ENCODE assay signal across 20 cellular contexts in genomic region chr3:86967062-86967461, GRCh38. TPM values are rescaled to one million over a fixed set of nuclear protein-coding genes. Genes with fewer than 3 reads are reported as not detected.
DNase-seq lines count a peak whose midpoint lies in the region; ATAC-seq, FAIRE-seq and TF ChIP-seq lines count a peak whose summit lies in the region.
"Had no signal": no experiment of that assay in that cellular context is flagged by ENCODE, and none has a peak within 500 bp of the region (broad histone marks: within the 10 kb centered on the region; RNA-seq: fewer than 3 reads in every experiment).

No MANE protein-coding gene starts in this region.

- no peak overlapping the region for H3K4me3 Mint-ChIP-seq in Caco-2 (ENCODE audit: unreplicated experiment)
- H3K4me3 Mint-ChIP-seq in activated T-cell treated with anti-CD3 and anti-CD28 coated beads, Interleukin-2, amount 50 U/mL, for 24 hours = no peak overlapping the region
- H3K4me3 Mint-ChIP-seq: CD8-positive, alpha-beta T cell had no signal

- peak overlapping the region; percentile 88 for H3K27ac Mint-ChIP-seq in Caco-2 (ENCODE audit: unreplicated experiment)
- no peak overlapping the region for H3K27ac Mint-ChIP-seq in activated T-cell treated with anti-CD3 and anti-CD28 coated beads, Interleukin-2, amount 50 U/mL, for 24 hours
- H3K27ac Mint-ChIP-seq: CD8-positive, alpha-beta T cell had no signal

- BruUV-seq in Caco-2 (replicated peaks; lab: Mats Ljungman, UMichigan) (no TSS peak), IMR-90 (replicated peaks; lab: Mats Ljungman, UMichigan) (no TSS peak)

- H4K8ac ChIP-seq in IMR-90 (ENCODE audit: low read depth in 2 of 2, low read length in 2 of 2) = no peak overlapping the region
- H4K8ac ChIP-seq in mesenchymal stem cell (ENCODE audit: low read length) = no peak overlapping the region

- H3K9me3 Mint-ChIP-seq in Caco-2 (ENCODE audit: unreplicated experiment) = no peaks in the 10 kb centered on the region
- H3K9me3 Mint-ChIP-seq in activated T-cell treated with anti-CD3 and anti-CD28 coated beads, Interleukin-2, amount 50 U/mL, for 24 hours = no peaks in the 10 kb centered on the region

- in situ Hi-C loops in IMR-90 (cut with MboI; ENCODE audit: low sequenced_read_pairs) = no loop called here

- no peak overlapping the region for H2BK120ac ChIP-seq in IMR-90 (ENCODE audit: low read depth, low read length)
- H2BK120ac ChIP-seq in mesenchymal stem cell (ENCODE audit: low read depth, low read length) = no peak overlapping the region

- no peak overlapping the region for H2BK12ac ChIP-seq in mesenchymal stem cell (ENCODE audit: low read length in 2 of 2)

- H3K23ac ChIP-seq in IMR-90 (ENCODE audit: low read depth, low read length) (no peak overlapping the region), mesenchymal stem cell (ENCODE audit: low read length in 2 of 2) (no peak overlapping the region)

- intact Hi-C loops in Caco-2 (cut with micrococcal nuclease; ENCODE audit: unreplicated experiment) (no loop called here), IMR-90 (cut with micrococcal nuclease) (no loop called here)

- POLR2A ChIA-PET in Caco-2 (lab: Charles Lee) = no interaction called here
- POLR2A ChIA-PET in IMR-90 (lab: Charles Lee; ENCODE audit: unreplicated experiment) = no interaction called here
- POLR2A ChIA-PET in SK-N-SH (lab: Yijun Ruan, JAX) = no interaction called here

- no peak for TF ChIP-seq POLR2A in IMR-90 (IDR thresholded peaks at IDR 0.05; ENCODE audit: low read depth, low read length)
- no peak for TF ChIP-seq POLR2A in upper lobe of left lung (IDR thresholded peaks at IDR 0.05)

- ATAC-seq in IMR-90 (ENCODE audit: low read depth) = no peak
- no peak for ATAC-seq in upper lobe of left lung (ENCODE audit: low FRiP score in 2 of 2)
- ATAC-seq: CD8-positive, alpha-beta T cell had no signal

- 0 out of 2 replicates have a peak overlapping the region, but pooled peaks have one; percentile 14 for H4K91ac ChIP-seq in IMR-90 (ENCODE audit: insufficient read depth, low read depth, low read length)
- H4K91ac ChIP-seq in mesenchymal stem cell (ENCODE audit: low read length) = no peak overlapping the region

- no peak overlapping the region for H2AK9ac ChIP-seq in IMR-90 (replicated peaks; ENCODE audit: low read depth, low read length, poor library complexity)

- H2AK5ac ChIP-seq in IMR-90 (ENCODE audit: low read depth, low read length) = 0 out of 2 replicates have a peak overlapping the region, but pooled peaks have one; percentile 13
- no peak overlapping the region for H2AK5ac ChIP-seq in mesenchymal stem cell (ENCODE audit: low read length, severe bottlenecking)

- peaks cover 12% of the 10 kb centered on the region for H3K36me3 Mint-ChIP-seq in Caco-2 (ENCODE audit: insufficient read depth, unreplicated experiment)
- no peaks in the 10 kb centered on the region for H3K36me3 Mint-ChIP-seq in activated T-cell treated with anti-CD3 and anti-CD28 coated beads, Interleukin-2, amount 50 U/mL, for 24 hours (ENCODE audit: low read depth)
- H3K36me3 Mint-ChIP-seq: CD8-positive, alpha-beta T cell had no signal

- H3K79me2 ChIP-seq in SK-N-SH (ENCODE audit: insufficient read depth) = no peaks in the 10 kb centered on the region

- H3K36me3 ChIP-seq in Caco-2 (ENCODE audit: control insufficient read depth, insufficient read depth, low read length) (no peaks in the 10 kb centered on the region; the same call in 1 of the 2 replicates), IMR-90 (ENCODE audit: control insufficient read depth, insufficient read depth, low read length) (peaks cover 35% of the 10 kb centered on the region), mesenchymal stem cell (ENCODE audit: control insufficient read depth in 1 of 2, insufficient read depth in 2 of 2, low read depth in 1 of 2, low read length in 2 of 2) (peaks cover 5 to 86% of the 10 kb centered on the region in 2 experiments), upper lobe of left lung (no peaks in the 10 kb centered on the region), SK-N-SH (replicated peaks in 1 of 2; ENCODE audit: control insufficient read depth in 1 of 2, insufficient read depth in 2 of 2, low read length in 1 of 2) (no peaks in the 10 kb centered on the region)
- H3K36me3 ChIP-seq: adrenal gland, neutrophil had no signal

- H3K4me3 ChIP-seq in Caco-2 (ENCODE audit: low read depth, low read length) (no peak overlapping the region), IMR-90 (ENCODE audit: insufficient read depth, low read depth, low read length) (no peak overlapping the region), mesenchymal stem cell (ENCODE audit: insufficient read depth in 1 of 2, low read depth in 1 of 2, low read length in 2 of 2) (peak overlapping the region in 1 of 2 experiments; percentile 30), upper lobe of left lung (no peak overlapping the region), SK-N-SH (ENCODE audit: low read depth in 2 of 2, low read length in 1 of 2) (no peak overlapping the region)
- H3K4me3 ChIP-seq: adrenal gland, esophagus muscularis mucosa, lung, smooth muscle cell had no signal

- H2BK20ac ChIP-seq in IMR-90 (ENCODE audit: low read depth, low read length) = no peak overlapping the region

- no peak overlapping the region for H2BK15ac ChIP-seq in IMR-90 (ENCODE audit: low read depth, low read length)
- no peak overlapping the region for H2BK15ac ChIP-seq in mesenchymal stem cell (ENCODE audit: low read depth, poor library complexity, severe bottlenecking)

- no peaks in the 10 kb centered on the region for H3K27me3 Mint-ChIP-seq in Caco-2 (ENCODE audit: insufficient read depth, unreplicated experiment)
- no peaks in the 10 kb centered on the region for H3K27me3 Mint-ChIP-seq in activated T-cell treated with anti-CD3 and anti-CD28 coated beads, Interleukin-2, amount 50 U/mL, for 24 hours

- no peak overlapping the region for H3K4me2 ChIP-seq in IMR-90 (ENCODE audit: low read depth, low read length)
- no peak overlapping the region for H3K4me2 ChIP-seq in mesenchymal stem cell (ENCODE audit: low read length, poor library complexity, severe bottlenecking)
- no peak overlapping the region for H3K4me2 ChIP-seq in SK-N-SH
- H3K4me2 ChIP-seq: smooth muscle cell had no signal

- no peak overlapping the region for H2AFZ ChIP-seq in IMR-90 (replicated peaks; ENCODE audit: low read length, poor library complexity)
- no peak overlapping the region for H2AFZ ChIP-seq in mesenchymal stem cell (ENCODE audit: low read depth, low read length)
- H2AFZ ChIP-seq in SK-N-SH (ENCODE audit: low read depth) = no peak overlapping the region

- H3K9ac ChIP-seq in IMR-90 (ENCODE audit: low read depth, low read length) = no peak overlapping the region
- H3K9ac ChIP-seq in mesenchymal stem cell (ENCODE audit: low read length) = peak overlapping the region; percentile 48
- no peak overlapping the region for H3K9ac ChIP-seq in SK-N-SH

- TF ChIP-seq RAD21 in IMR-90 (IDR thresholded peaks at IDR 0.05; ENCODE audit: low read length) = no peak
- TF ChIP-seq RAD21 in SK-N-SH (IDR thresholded peaks at IDR 0.05; ENCODE audit: low read length) = no peak

- no peaks in the 10 kb centered on the region for H3K9me3 ChIP-seq in Caco-2
- no peaks in the 10 kb centered on the region for H3K9me3 ChIP-seq in IMR-90 (ENCODE audit: control insufficient read depth, insufficient read depth, low read length)
- H3K9me3 ChIP-seq in mesenchymal stem cell (ENCODE audit: control insufficient read depth, low read length) = no peaks in the 10 kb centered on the region
- no peaks in the 10 kb centered on the region for H3K9me3 ChIP-seq in upper lobe of left lung
- no peaks in the 10 kb centered on the region for H3K9me3 ChIP-seq in SK-N-SH
- H3K9me3 ChIP-seq: adrenal gland, esophagus muscularis mucosa, neutrophil had no signal

- no CpG with 5 or more reads among the region's 2 CpGs for WGBS in IMR-90 (ENCODE audit: extremely low coverage in 2 of 2, insufficient read length in 1 of 2), 2 experiments
- WGBS in mesenchymal stem cell = 93% methylated on average over 2 of the region's 2 CpGs
- 60 to 79% methylated on average over 2 of the region's 2 CpGs for WGBS in upper lobe of left lung, 2 donors
- 25% methylated on average over 2 of the region's 2 CpGs for WGBS in SK-N-SH (ENCODE audit: low lambda C conversion rate)

- no peaks in the 10 kb centered on the region for H3K27me3 ChIP-seq in Caco-2 (replicated peaks; ENCODE audit: control insufficient read depth, insufficient read depth, low read length)
- H3K27me3 ChIP-seq in IMR-90 (ENCODE audit: control insufficient read depth, insufficient read depth, low read length) = no peaks in the 10 kb centered on the region
- H3K27me3 ChIP-seq in mesenchymal stem cell (ENCODE audit: control insufficient read depth in 1 of 2, insufficient read depth in 1 of 2, low read length in 2 of 2) = no peaks in the 10 kb centered on the region
- no peaks in the 10 kb centered on the region for H3K27me3 ChIP-seq in upper lobe of left lung
- no peaks in the 10 kb centered on the region; the same call in 1 of the 2 replicates for H3K27me3 ChIP-seq in SK-N-SH (ENCODE audit: insufficient read depth)
- H3K27me3 ChIP-seq: adrenal gland, esophagus muscularis mucosa had no signal

- dilution Hi-C loops in IMR-90 (cut with HindIII; ENCODE audit: low sequenced_read_pairs, unreplicated experiment) = no loop called here

- H2BK5ac ChIP-seq in IMR-90 (ENCODE audit: low read depth, low read length, poor library complexity, severe bottlenecking) (peak overlapping the region; percentile 3), mesenchymal stem cell (ENCODE audit: low read depth, low read length, poor library complexity, severe bottlenecking) (no peak overlapping the region)

- FAIRE-seq in D721Med (lab: Jason Lieb, UNC) = no peak
- FAIRE-seq: colon had no signal

- TF ChIP-seq CTCF in Caco-2 (IDR thresholded peaks at IDR 0.05; ENCODE audit: insufficient read depth in 1 of 2, low read depth in 1 of 2, low read length in 1 of 2, severe bottlenecking in 1 of 2, unreplicated experiment in 1 of 2) = no peak
- TF ChIP-seq CTCF in IMR-90 (conservative IDR thresholded peaks at IDR 0.05; ENCODE audit: low read depth, low read length) = no peak
- TF ChIP-seq CTCF in upper lobe of left lung (IDR thresholded peaks at IDR 0.05) = no peak
- TF ChIP-seq CTCF in SK-N-SH (IDR thresholded peaks at IDR 0.05) = no peak
- no peak for TF ChIP-seq CTCF in D721Med (IDR thresholded peaks at IDR 0.05; ENCODE audit: insufficient read depth, missing control alignments)

- H3K14ac ChIP-seq in IMR-90 (replicated peaks; ENCODE audit: low read depth, low read length) (no peak overlapping the region), mesenchymal stem cell (ENCODE audit: low read length in 2 of 2) (no peak overlapping the region)

- H3K18ac ChIP-seq in IMR-90 (ENCODE audit: low read depth, low read length) = no peak overlapping the region
- H3K18ac ChIP-seq in mesenchymal stem cell (ENCODE audit: low read depth in 1 of 2, low read length in 2 of 2) = no peak overlapping the region

- H3F3A ChIP-seq in SK-N-SH (replicated peaks; ENCODE audit: insufficient read depth) = no peaks in the 10 kb centered on the region

- CTCF ChIA-PET in Caco-2 (lab: Charles Lee) (no interaction called here), IMR-90 (lab: Yijun Ruan, JAX) (interaction anchor here (1.8 kb wide), 1 partner anchor 116 kb away, joined by 5 read pairs; no protein-coding TSS in a partner anchor), SK-N-SH (lab: Yijun Ruan, JAX) (interaction anchor here (1.0 to 1.8 kb wide), 3 partner anchors 9 to 201 kb away, joined by 3 to 6 read pairs (median 4); no protein-coding TSS in a partner anchor)

- H4K20me1 ChIP-seq in IMR-90 (ENCODE audit: insufficient read depth, low read length) (peaks cover 4% of the 10 kb centered on the region; the same call in 1 of the 2 replicates), SK-N-SH (ENCODE audit: insufficient read depth) (no peaks in the 10 kb centered on the region)

- H4K5ac ChIP-seq in IMR-90 (ENCODE audit: low read depth, low read length) = no peak overlapping the region; the same call in 1 of the 2 replicates

- H3K56ac ChIP-seq in IMR-90 (ENCODE audit: extremely low read depth, insufficient read depth, low read length) = no peak overlapping the region

- H3K4ac ChIP-seq in IMR-90 (ENCODE audit: low read depth, low read length) (no peak overlapping the region), mesenchymal stem cell (ENCODE audit: low read depth in 1 of 2, low read length in 2 of 2) (no peak overlapping the region)

- H3K27ac ChIP-seq in IMR-90 (ENCODE audit: insufficient read depth, low read length) = no peak overlapping the region
- no peak overlapping the region for H3K27ac ChIP-seq in mesenchymal stem cell (ENCODE audit: low read length, poor library complexity, severe bottlenecking)
- H3K27ac ChIP-seq in upper lobe of left lung = no peak overlapping the region
- no peak overlapping the region for H3K27ac ChIP-seq in SK-N-SH (ENCODE audit: low read depth in 2 of 2, low read length in 1 of 2)
- H3K27ac ChIP-seq: adrenal gland, esophagus muscularis mucosa, neutrophil had no signal

- peaks cover 9% of the 10 kb centered on the region for H3K9me1 ChIP-seq in IMR-90 (ENCODE audit: insufficient read depth, low read length)

- H3K4me1 Mint-ChIP-seq in Caco-2 (ENCODE audit: low read depth, unreplicated experiment) = peaks cover 21% of the 10 kb centered on the region
- H3K4me1 Mint-ChIP-seq in activated T-cell treated with anti-CD3 and anti-CD28 coated beads, Interleukin-2, amount 50 U/mL, for 24 hours (ENCODE audit: low read depth) = no peaks in the 10 kb centered on the region

- DNase-seq in Caco-2 (no peak), IMR-90 (no peak), NCI-H524 treated with DMSO at 0.1 percent for 48 hours (lab: John Stamatoyannopoulos, UW) (peak; percentile 39), mesenchymal stem cell (no peak), upper lobe of left lung (no peak), SK-N-SH (no peak), D721Med (ENCODE audit: insufficient read length, low spot score) (no peak)
- no peak for DNase-seq in activated T-cell treated with anti-CD3 and anti-CD28 coated beads, Interleukin-2, amount 50 U/mL, for 24 hours
- DNase-seq: activated CD4-positive, CD25-positive, alpha-beta regulatory T cell treated with anti-CD3 and anti-CD28 coated beads, Interleukin-2, amount 50 U/mL, for 72 hours; activated T-cell treated with anti-CD3 and anti-CD28 coated beads, Interleukin-2, amount 50 U/mL, for 1 hour; adrenal gland; CD8-positive, alpha-beta T cell; NCI-H1092; NCI-H510A treated with DMSO at 0.1 percent for 48 hours; stimulated activated naive CD4-positive, alpha-beta T cell had no signal

- no peak for TF ChIP-seq EP300 in upper lobe of left lung (IDR thresholded peaks at IDR 0.05)
- no peak for TF ChIP-seq EP300 in SK-N-SH (IDR thresholded peaks at IDR 0.05; ENCODE audit: borderline replicate concordance in 1 of 2, low read depth in 1 of 2, low read length in 1 of 2)

- H3K4me1 ChIP-seq in Caco-2 (peaks cover 46% of the 10 kb centered on the region), IMR-90 (ENCODE audit: control insufficient read depth, insufficient read depth, low read length) (peaks cover 8% of the 10 kb centered on the region), mesenchymal stem cell (ENCODE audit: control insufficient read depth, insufficient read depth, low read depth, low read length) (peaks cover 5% of the 10 kb centered on the region), upper lobe of left lung (no peaks in the 10 kb centered on the region), SK-N-SH (ENCODE audit: control insufficient read depth in 1 of 2, insufficient read depth in 2 of 2, low read depth in 1 of 2, low read length in 1 of 2) (no peaks in the 10 kb centered on the region)
- H3K4me1 ChIP-seq: adrenal gland had no signal

- H3K9me2 ChIP-seq in SK-N-SH = no peaks in the 10 kb centered on the region

- H3K79me1 ChIP-seq in IMR-90 (ENCODE audit: low read depth in 1 of 2, low read length in 2 of 2) (peaks cover 44 to 56% of the 10 kb centered on the region in 2 experiments), mesenchymal stem cell (replicated peaks; ENCODE audit: low read length, poor library complexity, severe bottlenecking) (peaks cover 18% of the 10 kb centered on the region)

RNA-seq across cellular contexts. Expression of gene VGLL3, which starts 23.9 kb away (rescaled TPM):
- total RNA-seq in Caco-2 (2022) (8.2 and 10.4 TPM in 2 replicates), IMR-90 (2012; rRNA removed) (96.7 and 97.3 TPM in 2 replicates), upper lobe of left lung (10 to 100 TPM; 11.5 to 50.5 (median 38.3) TPM)
- polyA plus RNA-seq in IMR-90 (2012; rRNA removed) (46.2 and 71.4 TPM in 2 replicates), SK-N-SH (2012; rRNA removed) (not detected in 2 replicates)
- polyA plus RNA-seq in IMR-90 (2012; cell fraction: cytosol; rRNA removed) = 14.7 and 55.4 TPM in 2 replicates
- polyA plus RNA-seq in IMR-90 (2012; cell fraction: nucleus; rRNA removed; ENCODE audit: low replicate concordance) = 58.3 and 90.7 TPM in 2 replicates
- polyA plus RNA-seq in mesenchymal stem cell (2013, experiment 1 of 2) = 16.7 TPM
- polyA plus RNA-seq in mesenchymal stem cell (2013, experiment 2 of 2) = 13.8 TPM
- not detected in 2 replicates for polyA plus RNA-seq in SK-N-SH (2012; cell fraction: cytosol; rRNA removed)
- not detected in 2 replicates for polyA plus RNA-seq in SK-N-SH (2012; cell fraction: nucleus; rRNA removed)
- total RNA-seq: CD8-positive, alpha-beta T cell had no signal
